ENCODE assay signal across 7 cellular contexts in the genomic region with DNA sequence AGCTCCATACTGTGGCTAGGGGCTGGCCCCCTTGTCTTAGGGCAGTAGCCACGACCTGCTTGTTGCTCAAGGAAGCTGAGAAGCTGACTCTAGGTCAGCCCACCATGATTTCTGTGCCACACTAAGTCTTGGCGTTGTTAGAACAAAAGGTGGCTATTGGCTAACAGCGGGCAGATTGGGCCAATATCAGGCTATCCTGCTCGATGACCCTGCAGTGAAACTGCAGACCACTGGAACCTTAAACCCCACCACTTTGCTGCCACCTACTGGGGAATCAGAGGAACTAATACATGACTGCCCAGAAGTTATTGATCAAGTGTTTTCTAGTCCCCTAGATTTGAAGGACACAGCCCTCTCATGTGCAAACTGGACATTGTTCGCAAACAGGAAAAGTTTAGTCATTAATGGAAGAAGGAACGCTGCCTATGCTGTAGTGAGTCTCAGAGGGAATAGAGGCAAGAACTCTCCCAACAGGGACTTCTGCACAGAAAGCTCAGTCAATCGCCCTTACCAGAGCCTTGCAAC. TPM values are rescaled to one million over a fixed set of nuclear protein-coding genes. Genes with fewer than 3 reads are reported as not detected.
A peak's percentile ranks its signal among the peaks of the same experiment; 100 is the strongest.
DNase-seq lines count a peak whose midpoint lies in the region; ATAC-seq and TF ChIP-seq lines count a peak whose summit lies in the region.

No MANE protein-coding gene starts in this region.

- ATAC-seq in GM21526 (IDR thresholded peaks at IDR 0.05; ENCODE audit: low FRiP score, unreplicated experiment) = peak; percentile 69

- peak; percentile 85 for TF ChIP-seq CTCF in GM12864 (IDR thresholded peaks at IDR 0.05; ENCODE audit: low read depth, low read length, missing control alignments)

- no peak overlapping the region for H3K4me3 ChIP-seq in GM12864 (ENCODE audit: low read depth, low read length)

- no peak for DNase-seq in GM12864 (ENCODE audit: low read depth)
- peak; percentile 33 for DNase-seq in HPDE6-E6E7 (ENCODE audit: extremely low spot score)
- peak; percentile 64 for DNase-seq in SK-N-DZ (ENCODE audit: low spot score)
- peak; percentile 51 for DNase-seq in amniotic epithelial cell (ENCODE audit: low read depth)
- DNase-seq in iPS-NIHi7 (ENCODE audit: extremely low spot score) = peak; percentile 81
- DNase-seq in stimulated activated CD4-positive, alpha-beta T cell treated with anti-CD3 and anti-CD28 coated beads, Interleukin-4, amount 100 ng/mL, for 24 hours = peak; percentile 49

RNA-seq across cellular contexts. Expression of a gene that starts 17.0 kb away (rescaled TPM):
- 108 and 112 TPM in 2 replicates for polyA plus RNA-seq in SK-N-DZ (2014; cell fraction: cytosol; rRNA removed)
- 57.7 and 61.4 TPM in 2 replicates for polyA plus RNA-seq in SK-N-DZ (2014; cell fraction: nucleus; rRNA removed)
